ENCODE assay signal across 2 cellular contexts in the genomic region with DNA sequence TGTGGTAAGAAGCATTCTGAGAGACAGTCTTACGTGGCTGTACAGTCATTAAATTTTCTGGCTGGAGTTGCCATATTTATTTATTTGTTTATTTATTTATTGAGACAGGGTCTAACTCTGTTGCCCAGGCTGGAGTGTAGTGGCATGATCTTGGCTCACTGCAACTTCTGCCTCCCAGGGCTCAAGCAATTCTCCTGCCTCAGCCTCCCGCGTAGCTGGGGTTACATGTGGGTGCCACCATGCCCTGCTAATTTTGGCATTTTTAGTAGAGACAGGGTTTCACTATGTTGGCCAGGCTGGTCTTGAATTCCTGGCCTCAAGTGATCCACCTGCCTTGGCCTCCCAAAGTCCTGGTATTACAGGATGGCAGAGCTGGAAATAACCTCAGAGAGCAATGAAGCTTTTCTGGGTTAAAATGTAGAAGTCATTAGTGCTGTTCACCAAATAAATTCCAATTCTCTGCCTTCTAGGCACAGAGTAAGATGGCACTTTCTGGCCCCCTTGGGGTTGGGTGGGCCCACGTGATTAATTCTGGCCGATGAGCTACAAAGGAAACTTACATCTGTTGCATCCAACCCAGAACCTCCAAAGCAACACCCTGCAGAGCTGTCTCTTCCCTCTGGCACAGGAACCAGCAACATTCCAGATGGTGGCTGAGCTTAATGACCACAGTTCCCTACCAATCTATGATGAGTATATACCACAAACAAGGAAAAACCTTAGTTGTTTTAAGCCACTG.
A peak's percentile ranks its signal among the peaks of the same experiment; 100 is the strongest.
TF ChIP-seq lines count a peak whose summit lies in the region.

No MANE protein-coding gene starts in this region.

TF ChIP-seq in IMR-90, 13 proteins besides CTCF, POLR2A, EP300 and RAD21:
- TF ChIP-seq CHD1 (IDR thresholded peaks at IDR 0.05; ENCODE audit: low read depth, low read length) (no peak), CEBPB (IDR thresholded peaks at IDR 0.05; ENCODE audit: low read depth, low read length) (no peak), MXI1 (IDR thresholded peaks at IDR 0.05; ENCODE audit: borderline replicate concordance, low read depth, low read length) (no peak), BHLHE40 (IDR thresholded peaks at IDR 0.05; ENCODE audit: low read depth, low read length) (no peak), RCOR1 (IDR thresholded peaks at IDR 0.05; ENCODE audit: insufficient replicate concordance, low read length) (no peak), SMC3 (IDR thresholded peaks at IDR 0.05; ENCODE audit: low read depth, low read length) (no peak)
- TF ChIP-seq, protein P1, sequence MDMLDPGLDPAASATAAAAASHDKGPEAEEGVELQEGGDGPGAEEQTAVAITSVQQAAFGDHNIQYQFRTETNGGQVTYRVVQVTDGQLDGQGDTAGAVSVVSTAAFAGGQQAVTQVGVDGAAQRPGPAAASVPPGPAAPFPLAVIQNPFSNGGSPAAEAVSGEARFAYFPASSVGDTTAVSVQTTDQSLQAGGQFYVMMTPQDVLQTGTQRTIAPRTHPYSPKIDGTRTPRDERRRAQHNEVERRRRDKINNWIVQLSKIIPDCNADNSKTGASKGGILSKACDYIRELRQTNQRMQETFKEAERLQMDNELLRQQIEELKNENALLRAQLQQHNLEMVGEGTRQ (IDR thresholded peaks at IDR 0.05; ENCODE audit: low read depth, low read length) = 0 out of 2 replicates have a peak, but pooled peaks have one; percentile 21

TF ChIP-seq in K562, 482 proteins besides CTCF, POLR2A, EP300 and RAD21:
- no peak for TF ChIP-seq KLF16 (IDR thresholded peaks at IDR 0.05)
- TF ChIP-seq, protein P1 (CRISPR knock-in tag; IDR thresholded peaks at IDR 0.05) = peak; percentile 59
- TF ChIP-seq, protein P2, sequence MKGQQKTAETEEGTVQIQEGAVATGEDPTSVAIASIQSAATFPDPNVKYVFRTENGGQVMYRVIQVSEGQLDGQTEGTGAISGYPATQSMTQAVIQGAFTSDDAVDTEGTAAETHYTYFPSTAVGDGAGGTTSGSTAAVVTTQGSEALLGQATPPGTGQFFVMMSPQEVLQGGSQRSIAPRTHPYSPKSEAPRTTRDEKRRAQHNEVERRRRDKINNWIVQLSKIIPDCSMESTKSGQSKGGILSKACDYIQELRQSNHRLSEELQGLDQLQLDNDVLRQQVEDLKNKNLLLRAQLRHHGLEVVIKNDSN (CRISPR knock-in tag; IDR thresholded peaks at IDR 0.05) = peak; percentile 49; the same call in 1 of the 2 replicates
- TF ChIP-seq ZNF184 (CRISPR knock-in tag; IDR thresholded peaks at IDR 0.05) = no peak
- TF ChIP-seq ZNF253 (CRISPR knock-in tag; conservative IDR thresholded peaks at IDR 0.05) = no peak
- no peak for TF ChIP-seq HNRNPH1 (optimal IDR thresholded peaks at IDR 0.05; ENCODE audit: low read depth, low read length)
- TF ChIP-seq, protein P3, sequence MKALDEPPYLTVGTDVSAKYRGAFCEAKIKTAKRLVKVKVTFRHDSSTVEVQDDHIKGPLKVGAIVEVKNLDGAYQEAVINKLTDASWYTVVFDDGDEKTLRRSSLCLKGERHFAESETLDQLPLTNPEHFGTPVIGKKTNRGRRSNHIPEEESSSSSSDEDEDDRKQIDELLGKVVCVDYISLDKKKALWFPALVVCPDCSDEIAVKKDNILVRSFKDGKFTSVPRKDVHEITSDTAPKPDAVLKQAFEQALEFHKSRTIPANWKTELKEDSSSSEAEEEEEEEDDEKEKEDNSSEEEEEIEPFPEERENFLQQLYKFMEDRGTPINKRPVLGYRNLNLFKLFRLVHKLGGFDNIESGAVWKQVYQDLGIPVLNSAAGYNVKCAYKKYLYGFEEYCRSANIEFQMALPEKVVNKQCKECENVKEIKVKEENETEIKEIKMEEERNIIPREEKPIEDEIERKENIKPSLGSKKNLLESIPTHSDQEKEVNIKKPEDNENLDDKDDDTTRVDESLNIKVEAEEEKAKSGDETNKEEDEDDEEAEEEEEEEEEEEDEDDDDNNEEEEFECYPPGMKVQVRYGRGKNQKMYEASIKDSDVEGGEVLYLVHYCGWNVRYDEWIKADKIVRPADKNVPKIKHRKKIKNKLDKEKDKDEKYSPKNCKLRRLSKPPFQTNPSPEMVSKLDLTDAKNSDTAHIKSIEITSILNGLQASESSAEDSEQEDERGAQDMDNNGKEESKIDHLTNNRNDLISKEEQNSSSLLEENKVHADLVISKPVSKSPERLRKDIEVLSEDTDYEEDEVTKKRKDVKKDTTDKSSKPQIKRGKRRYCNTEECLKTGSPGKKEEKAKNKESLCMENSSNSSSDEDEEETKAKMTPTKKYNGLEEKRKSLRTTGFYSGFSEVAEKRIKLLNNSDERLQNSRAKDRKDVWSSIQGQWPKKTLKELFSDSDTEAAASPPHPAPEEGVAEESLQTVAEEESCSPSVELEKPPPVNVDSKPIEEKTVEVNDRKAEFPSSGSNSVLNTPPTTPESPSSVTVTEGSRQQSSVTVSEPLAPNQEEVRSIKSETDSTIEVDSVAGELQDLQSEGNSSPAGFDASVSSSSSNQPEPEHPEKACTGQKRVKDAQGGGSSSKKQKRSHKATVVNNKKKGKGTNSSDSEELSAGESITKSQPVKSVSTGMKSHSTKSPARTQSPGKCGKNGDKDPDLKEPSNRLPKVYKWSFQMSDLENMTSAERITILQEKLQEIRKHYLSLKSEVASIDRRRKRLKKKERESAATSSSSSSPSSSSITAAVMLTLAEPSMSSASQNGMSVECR (CRISPR knock-in tag; IDR thresholded peaks at IDR 0.05) = no peak
- TF ChIP-seq ZBED1 (IDR thresholded peaks at IDR 0.05) = no peak
- no peak for TF ChIP-seq PTTG1 (tag; IDR thresholded peaks at IDR 0.05; ENCODE audit: low read depth)
- no peak for TF ChIP-seq NR2C2 (CRISPR knock-in tag; IDR thresholded peaks at IDR 0.05)
- TF ChIP-seq NR2C2 (tag; IDR thresholded peaks at IDR 0.05) = no peak
- TF ChIP-seq, protein P4, sequence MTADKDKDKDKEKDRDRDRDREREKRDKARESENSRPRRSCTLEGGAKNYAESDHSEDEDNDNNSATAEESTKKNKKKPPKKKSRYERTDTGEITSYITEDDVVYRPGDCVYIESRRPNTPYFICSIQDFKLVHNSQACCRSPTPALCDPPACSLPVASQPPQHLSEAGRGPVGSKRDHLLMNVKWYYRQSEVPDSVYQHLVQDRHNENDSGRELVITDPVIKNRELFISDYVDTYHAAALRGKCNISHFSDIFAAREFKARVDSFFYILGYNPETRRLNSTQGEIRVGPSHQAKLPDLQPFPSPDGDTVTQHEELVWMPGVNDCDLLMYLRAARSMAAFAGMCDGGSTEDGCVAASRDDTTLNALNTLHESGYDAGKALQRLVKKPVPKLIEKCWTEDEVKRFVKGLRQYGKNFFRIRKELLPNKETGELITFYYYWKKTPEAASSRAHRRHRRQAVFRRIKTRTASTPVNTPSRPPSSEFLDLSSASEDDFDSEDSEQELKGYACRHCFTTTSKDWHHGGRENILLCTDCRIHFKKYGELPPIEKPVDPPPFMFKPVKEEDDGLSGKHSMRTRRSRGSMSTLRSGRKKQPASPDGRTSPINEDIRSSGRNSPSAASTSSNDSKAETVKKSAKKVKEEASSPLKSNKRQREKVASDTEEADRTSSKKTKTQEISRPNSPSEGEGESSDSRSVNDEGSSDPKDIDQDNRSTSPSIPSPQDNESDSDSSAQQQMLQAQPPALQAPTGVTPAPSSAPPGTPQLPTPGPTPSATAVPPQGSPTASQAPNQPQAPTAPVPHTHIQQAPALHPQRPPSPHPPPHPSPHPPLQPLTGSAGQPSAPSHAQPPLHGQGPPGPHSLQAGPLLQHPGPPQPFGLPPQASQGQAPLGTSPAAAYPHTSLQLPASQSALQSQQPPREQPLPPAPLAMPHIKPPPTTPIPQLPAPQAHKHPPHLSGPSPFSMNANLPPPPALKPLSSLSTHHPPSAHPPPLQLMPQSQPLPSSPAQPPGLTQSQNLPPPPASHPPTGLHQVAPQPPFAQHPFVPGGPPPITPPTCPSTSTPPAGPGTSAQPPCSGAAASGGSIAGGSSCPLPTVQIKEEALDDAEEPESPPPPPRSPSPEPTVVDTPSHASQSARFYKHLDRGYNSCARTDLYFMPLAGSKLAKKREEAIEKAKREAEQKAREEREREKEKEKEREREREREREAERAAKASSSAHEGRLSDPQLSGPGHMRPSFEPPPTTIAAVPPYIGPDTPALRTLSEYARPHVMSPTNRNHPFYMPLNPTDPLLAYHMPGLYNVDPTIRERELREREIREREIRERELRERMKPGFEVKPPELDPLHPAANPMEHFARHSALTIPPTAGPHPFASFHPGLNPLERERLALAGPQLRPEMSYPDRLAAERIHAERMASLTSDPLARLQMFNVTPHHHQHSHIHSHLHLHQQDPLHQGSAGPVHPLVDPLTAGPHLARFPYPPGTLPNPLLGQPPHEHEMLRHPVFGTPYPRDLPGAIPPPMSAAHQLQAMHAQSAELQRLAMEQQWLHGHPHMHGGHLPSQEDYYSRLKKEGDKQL (CRISPR knock-in tag; IDR thresholded peaks at IDR 0.05; ENCODE audit: borderline replicate concordance) = no peak
- TF ChIP-seq, protein P5, sequence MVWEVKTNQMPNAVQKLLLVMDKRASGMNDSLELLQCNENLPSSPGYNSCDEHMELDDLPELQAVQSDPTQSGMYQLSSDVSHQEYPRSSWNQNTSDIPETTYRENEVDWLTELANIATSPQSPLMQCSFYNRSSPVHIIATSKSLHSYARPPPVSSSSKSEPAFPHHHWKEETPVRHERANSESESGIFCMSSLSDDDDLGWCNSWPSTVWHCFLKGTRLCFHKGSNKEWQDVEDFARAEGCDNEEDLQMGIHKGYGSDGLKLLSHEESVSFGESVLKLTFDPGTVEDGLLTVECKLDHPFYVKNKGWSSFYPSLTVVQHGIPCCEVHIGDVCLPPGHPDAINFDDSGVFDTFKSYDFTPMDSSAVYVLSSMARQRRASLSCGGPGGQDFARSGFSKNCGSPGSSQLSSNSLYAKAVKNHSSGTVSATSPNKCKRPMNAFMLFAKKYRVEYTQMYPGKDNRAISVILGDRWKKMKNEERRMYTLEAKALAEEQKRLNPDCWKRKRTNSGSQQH (CRISPR knock-in tag; IDR thresholded peaks at IDR 0.05) = no peak
- TF ChIP-seq MCM7 (IDR thresholded peaks at IDR 0.05) = no peak
- TF ChIP-seq NFYB (IDR thresholded peaks at IDR 0.05; ENCODE audit: extremely low read depth, insufficient read length) = peak; percentile 45
- TF ChIP-seq CREB1 (IDR thresholded peaks at IDR 0.05) = no peak
- no peak for TF ChIP-seq CREB1 (CRISPR knock-in tag; IDR thresholded peaks at IDR 0.05)
- TF ChIP-seq ELF1 (tag; IDR thresholded peaks at IDR 0.05) = no peak
- TF ChIP-seq ZNF124 (CRISPR knock-in tag; IDR thresholded peaks at IDR 0.05) = no peak
- no peak for TF ChIP-seq ZEB2 (IDR thresholded peaks at IDR 0.05)
- no peak for TF ChIP-seq RUNX1 (IDR thresholded peaks at IDR 0.05; ENCODE audit: low read depth)
- TF ChIP-seq TSC22D4 (tag; IDR thresholded peaks at IDR 0.05) = no peak
- TF ChIP-seq PHF20 (IDR thresholded peaks at IDR 0.05; ENCODE audit: partially characterized antibody) = no peak
- TF ChIP-seq ZNF143 (CRISPR knock-in tag; IDR thresholded peaks at IDR 0.05) = no peak
- no peak for TF ChIP-seq STAT5B (CRISPR knock-in tag; IDR thresholded peaks at IDR 0.05)
- TF ChIP-seq ETS2 (tag; IDR thresholded peaks at IDR 0.05; ENCODE audit: borderline replicate concordance, poor library complexity, severe bottlenecking) = no peak
